ENCODE assay signal across 28 cellular contexts in genomic region chr16:74622005-74622404, GRCh38.
"Had no signal": no experiment of that assay in that cellular context is flagged by ENCODE, and none has a peak within 500 bp of the region (broad histone marks: within the 10 kb centered on the region; RNA-seq: fewer than 3 reads in every experiment).

No MANE protein-coding gene starts in this region.

- ATAC-seq: activated CD4-positive, CD25-positive, alpha-beta regulatory T cell treated with anti-CD3 and anti-CD28 coated beads, Interleukin-2, amount 50 U/mL, for 24 hours; activated T-helper 17 cell treated with anti-CD3 and anti-CD28 coated beads, Interleukin-2, amount 50 U/mL, for 72 hours; Panc1; Right ventricle myocardium inferior had no signal

- H3K4me1 ChIP-seq: breast epithelium had no signal

- DNase-seq: activated CD4-positive, alpha-beta memory T cell treated with anti-CD3 and anti-CD28 coated beads for 36 hours; activated CD4-positive, alpha-beta T cell treated with anti-CD3 and anti-CD28 coated beads, Interleukin-2, amount 10 ng/mL, durations not matched to agents 24 days and 14 days; activated gamma-delta T cell; activated naive CD4-positive, alpha-beta T cell treated with anti-CD3 and anti-CD28 coated beads, Interleukin-2, amount 50 U/mL, for 16 hours; activated naive CD8-positive, alpha-beta T cell treated with anti-CD3 and anti-CD28 coated beads, Interleukin-2, amount 10 ng/mL, durations not matched to agents 7 days and 5 days; activated T-cell treated with anti-CD3 and anti-CD28 coated beads for 4 hours; activated T-cell treated with anti-CD3 and anti-CD28 coated beads, Interleukin-2, amount 50 U/mL, for 48 hours; aorta; caudate nucleus; MG63; NCI-H1105; NCI-H1436; NCI-H1694 treated with DMSO at 0.1 percent for 48 hours; NCI-H2029 treated with DMSO at 0.1 percent for 48 hours; NCI-H345; NCI-H510A; NCI-H526 treated with DMSO at 0.1 percent for 48 hours; NCI-H82; RPMI8226; SK-N-SH; T-helper 1 cell had no signal

- H3K9me3 ChIP-seq: adrenal gland, breast epithelium, MG63, SK-N-SH had no signal

- H3K27ac ChIP-seq: adrenal gland, breast epithelium, VCaP had no signal

- H3K27me3 ChIP-seq: adrenal gland, breast epithelium, MG63 had no signal

- H3K4me3 Mint-ChIP-seq: activated CD4-positive, alpha-beta memory T cell treated with anti-CD3 and anti-CD28 coated beads for 36 hours; activated CD4-positive, alpha-beta T cell treated with anti-CD3 and anti-CD28 coated beads, Interleukin-2, amount 10 ng/mL, durations not matched to agents 24 days and 14 days; activated naive CD8-positive, alpha-beta T cell treated with anti-CD3 and anti-CD28 coated beads, Interleukin-2, amount 10 ng/mL, durations not matched to agents 7 days and 5 days; activated T-helper 17 cell treated with anti-CD3 and anti-CD28 coated beads, Interleukin-2, amount 50 U/mL, for 72 hours had no signal

- H3K9me3 Mint-ChIP-seq: activated CD4-positive, alpha-beta memory T cell treated with anti-CD3 and anti-CD28 coated beads for 36 hours; activated CD4-positive, alpha-beta T cell treated with anti-CD3 and anti-CD28 coated beads, Interleukin-2, amount 10 ng/mL, durations not matched to agents 24 days and 14 days; activated naive CD8-positive, alpha-beta T cell treated with anti-CD3 and anti-CD28 coated beads, Interleukin-2, amount 10 ng/mL, durations not matched to agents 7 days and 5 days; activated T-helper 17 cell treated with anti-CD3 and anti-CD28 coated beads, Interleukin-2, amount 50 U/mL, for 72 hours had no signal

- H3K27me3 Mint-ChIP-seq: activated CD4-positive, alpha-beta memory T cell treated with anti-CD3 and anti-CD28 coated beads for 36 hours; activated CD4-positive, alpha-beta T cell treated with anti-CD3 and anti-CD28 coated beads, Interleukin-2, amount 10 ng/mL, durations not matched to agents 24 days and 14 days; activated naive CD8-positive, alpha-beta T cell treated with anti-CD3 and anti-CD28 coated beads, Interleukin-2, amount 10 ng/mL, durations not matched to agents 7 days and 5 days; activated T-helper 17 cell treated with anti-CD3 and anti-CD28 coated beads, Interleukin-2, amount 50 U/mL, for 72 hours had no signal

- H3K27ac Mint-ChIP-seq: activated CD4-positive, alpha-beta memory T cell treated with anti-CD3 and anti-CD28 coated beads for 36 hours; activated CD4-positive, alpha-beta T cell treated with anti-CD3 and anti-CD28 coated beads, Interleukin-2, amount 10 ng/mL, durations not matched to agents 24 days and 14 days; activated naive CD8-positive, alpha-beta T cell treated with anti-CD3 and anti-CD28 coated beads, Interleukin-2, amount 10 ng/mL, durations not matched to agents 7 days and 5 days; activated T-helper 17 cell treated with anti-CD3 and anti-CD28 coated beads, Interleukin-2, amount 50 U/mL, for 72 hours had no signal

- H3K4me3 ChIP-seq: adrenal gland, breast epithelium, MG63 had no signal

- H3K36me3 ChIP-seq: breast epithelium had no signal
